ENCODE assay signal across 35 cellular contexts in genomic region chr2:113061241-113061640, GRCh38. TPM values are rescaled to one million over a fixed set of nuclear protein-coding genes. Genes with fewer than 3 reads are reported as not detected.
"Had no signal": no experiment of that assay in that cellular context is flagged by ENCODE, and none has a peak within 500 bp of the region (broad histone marks: within the 10 kb centered on the region; RNA-seq: fewer than 3 reads in every experiment).

No MANE protein-coding gene starts in this region.

- H3K36me3 ChIP-seq: esophagus squamous epithelium, heart right ventricle, prostate gland, sigmoid colon, stomach, thyroid gland had no signal

- ATAC-seq: heart right ventricle, mucosa of descending colon, right cardiac atrium had no signal

- H3K4me3 ChIP-seq: coronary artery, esophagus squamous epithelium, heart right ventricle, mucosa of descending colon, prostate gland, sigmoid colon, stomach, thyroid gland had no signal

- H3K4me1 ChIP-seq: heart right ventricle, prostate gland, sigmoid colon, stomach had no signal

- H3K27me3 ChIP-seq: esophagus squamous epithelium, thyroid gland had no signal

- H3K27ac ChIP-seq: coronary artery, esophagus squamous epithelium, heart right ventricle, prostate gland, sigmoid colon, stomach, thyroid gland had no signal

- DNase-seq: dermis blood vessel endothelial cell; effector memory CD4-positive, alpha-beta T cell; esophagus squamous epithelium; foreskin melanocyte; glutamatergic neuron; heart right ventricle; hippocampal formation; immature natural killer cell; mesenchymal stem cell; mucosa of descending colon; naive B cell; right cardiac atrium; sigmoid colon; stimulated activated CD4-positive, alpha-beta T cell treated with anti-CD3 and anti-CD28 coated beads, Interleukin-2, amount 100 ng/mL, for 24 hours; stimulated activated CD4-positive, alpha-beta T cell treated with anti-CD3 and anti-CD28 coated beads, Interleukin-4, amount 100 ng/mL, for 24 hours; stimulated activated naive CD4-positive, alpha-beta T cell treated with Interleukin-2 at 50 U/mL for 16 hours; stomach; thyroid gland; trophoblast cell had no signal

- H3K9me3 ChIP-seq: mucosa of descending colon, prostate gland, sigmoid colon, stomach, thyroid gland had no signal

RNA-seq across cellular contexts. Expression of gene IL36RN, which starts 2.2 kb away (rescaled TPM):
- total RNA-seq: chondrocyte; dermis blood vessel endothelial cell; endothelial cell of umbilical vein; epithelial cell of proximal tubule; heart right ventricle; liver; lung microvascular endothelial cell; mucosa of descending colon; natural killer cell treated with Interleukin-12 subunit alpha and Interleukin-12 subunit beta and Interleukin-15 and Interleukin-18, amount 100 ng/mL, for 72 hours; neural crest cell; osteoblast; prostate gland; right cardiac atrium; sigmoid colon; skeletal muscle tissue; stomach; subcutaneous adipose tissue; temporal lobe; thyroid gland; ureter had no signal
- polyA plus RNA-seq: endothelial cell of umbilical vein, heart right ventricle, immature natural killer cell, liver, right cardiac atrium had no signal

RNA-seq across cellular contexts. Expression of gene IL1F10, which starts 6.5 kb away (rescaled TPM):
- total RNA-seq: chondrocyte; dermis blood vessel endothelial cell; endothelial cell of umbilical vein; epithelial cell of proximal tubule; heart right ventricle; liver; lung microvascular endothelial cell; mesothelial cell of epicardium; mucosa of descending colon; natural killer cell treated with Interleukin-12 subunit alpha and Interleukin-12 subunit beta and Interleukin-15 and Interleukin-18, amount 100 ng/mL, for 72 hours; neural crest cell; osteoblast; prostate gland; right cardiac atrium; sigmoid colon; skeletal muscle tissue; stomach; subcutaneous adipose tissue; temporal lobe; thyroid gland; ureter had no signal
- polyA plus RNA-seq: endothelial cell of umbilical vein, heart right ventricle, immature natural killer cell, liver, right cardiac atrium, sigmoid colon, stomach had no signal

RNA-seq across cellular contexts. Expression of gene IL36B, which starts 8.6 kb away (rescaled TPM):
- total RNA-seq: chondrocyte; dermis blood vessel endothelial cell; endothelial cell of umbilical vein; epithelial cell of proximal tubule; heart right ventricle; liver; lung microvascular endothelial cell; mesothelial cell of epicardium; mucosa of descending colon; natural killer cell treated with Interleukin-12 subunit alpha and Interleukin-12 subunit beta and Interleukin-15 and Interleukin-18, amount 100 ng/mL, for 72 hours; neural crest cell; osteoblast; prostate gland; right cardiac atrium; sigmoid colon; skeletal muscle tissue; stomach; subcutaneous adipose tissue; temporal lobe; thyroid gland; ureter had no signal
- polyA plus RNA-seq: endothelial cell of umbilical vein, heart right ventricle, immature natural killer cell, liver, right cardiac atrium, sigmoid colon, stomach had no signal

RNA-seq across cellular contexts. Expression of gene IL36A, which starts 56.0 kb away (rescaled TPM):
- total RNA-seq: chondrocyte; dermis blood vessel endothelial cell; endothelial cell of umbilical vein; epithelial cell of proximal tubule; heart right ventricle; liver; lung microvascular endothelial cell; mesothelial cell of epicardium; mucosa of descending colon; natural killer cell treated with Interleukin-12 subunit alpha and Interleukin-12 subunit beta and Interleukin-15 and Interleukin-18, amount 100 ng/mL, for 72 hours; neural crest cell; osteoblast; prostate gland; right cardiac atrium; sigmoid colon; skeletal muscle tissue; stomach; subcutaneous adipose tissue; temporal lobe; thyroid gland; ureter had no signal
- polyA plus RNA-seq: endothelial cell of umbilical vein, heart right ventricle, immature natural killer cell, keratinocyte, liver, right cardiac atrium, sigmoid colon had no signal
